Comparison of ENCODE assay signal across 10 cellular contexts in the genomic region with DNA sequence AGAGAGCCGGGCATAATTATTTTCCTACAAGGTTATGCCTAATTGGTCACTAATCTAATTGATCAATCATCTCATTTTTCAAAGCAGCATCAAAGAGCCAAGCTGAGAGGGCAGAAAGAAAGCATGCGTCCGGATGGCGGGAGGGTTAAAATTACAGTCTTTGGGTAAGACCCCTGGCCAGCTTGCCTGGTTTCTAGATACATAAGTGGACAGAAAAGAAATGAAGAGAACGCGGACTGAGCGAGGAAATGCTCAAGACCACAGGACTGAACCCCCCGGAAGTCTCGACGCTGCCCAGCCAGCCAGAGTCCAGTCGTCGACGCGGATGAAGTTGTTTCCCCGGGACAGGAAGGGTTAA.
DNase-seq lines count a peak whose midpoint lies in the region; ATAC-seq and TF ChIP-seq lines count a peak whose summit lies in the region.
"Had no signal": no experiment of that assay in that cellular context is flagged by ENCODE, and none has a peak within 500 bp of the region (broad histone marks: within the 10 kb centered on the region; RNA-seq: fewer than 3 reads in every experiment).

No MANE protein-coding gene starts in this region.

- H3K4me3 Mint-ChIP-seq in WTC11, result peak overlapping the region; percentile 76

- no peak overlapping the region for H3K9ac ChIP-seq in skeletal muscle tissue (ENCODE audit: low read depth in 1 of 3, low read length in 3 of 3)
- H3K9ac ChIP-seq: KMS-11 had no signal

- H3K4me3 ChIP-seq in iPS-18c (ENCODE audit: insufficient read depth, low read depth, low read length) (peak overlapping the region; percentile 79), skeletal muscle tissue (ENCODE audit: low read length in 3 of 3) (peak overlapping the region in 2 of 3 donors; percentile 36 to 43)

- TF ChIP-seq CTCF in WTC11 (IDR thresholded peaks at IDR 0.05), result no peak
- no peak for TF ChIP-seq CTCF in omental fat pad (IDR thresholded peaks at IDR 0.05)

- ATAC-seq in WTC11 (no peak), omental fat pad (ENCODE audit: low FRiP score) (no peak)

- H3K9me3 ChIP-seq in iPS-18c (ENCODE audit: control insufficient read depth, insufficient read depth, low read length) (no peaks in the 10 kb centered on the region), skeletal muscle tissue (ENCODE audit: control insufficient read depth in 3 of 3, low read length in 3 of 3) (no peaks in the 10 kb centered on the region)
- H3K9me3 ChIP-seq: colonic mucosa had no signal

- no peaks in the 10 kb centered on the region for H3K36me3 Mint-ChIP-seq in WTC11

- H3K27ac ChIP-seq in skeletal muscle tissue (ENCODE audit: low read depth, low read length), result no peak overlapping the region
- H3K27ac ChIP-seq: colonic mucosa, KMS-11 had no signal

- peaks cover 31 to 42% (median 41%) of the 10 kb centered on the region in 3 donors for H3K27me3 ChIP-seq in skeletal muscle tissue (ENCODE audit: control insufficient read depth in 3 of 3, insufficient read depth in 3 of 3, low read length in 3 of 3)

- H3K4me1 Mint-ChIP-seq in WTC11, result peaks cover 33% of the 10 kb centered on the region

- POLR2A ChIA-PET in WTC11 (lab: Charles Lee), result no interaction called here

- CTCF ChIA-PET in WTC11 (lab: Charles Lee), result interaction anchor here (1.0 kb wide), 1 partner anchor 297 kb away, joined by 3 read pairs; a partner anchor contains a TSS

- H3K9me3 Mint-ChIP-seq in WTC11, result no peaks in the 10 kb centered on the region

- no peaks in the 10 kb centered on the region for H3K36me3 ChIP-seq in skeletal muscle tissue (ENCODE audit: control insufficient read depth in 3 of 3, insufficient read depth in 3 of 3, low read length in 3 of 3)
- H3K36me3 ChIP-seq: colonic mucosa had no signal

- H3K4me1 ChIP-seq in skeletal muscle tissue (ENCODE audit: control insufficient read depth in 3 of 3, insufficient read depth in 3 of 3, low read length in 3 of 3), result peaks cover 7 to 24% (median 13%) of the 10 kb centered on the region in 3 donors
- H3K4me1 ChIP-seq: colonic mucosa had no signal

- H3K27ac Mint-ChIP-seq in WTC11, result no peak overlapping the region

- peak; percentile 53 for DNase-seq in NCI-H748 (lab: John Stamatoyannopoulos, UW; ENCODE audit: unreplicated experiment)
- DNase-seq in NCI-H748 treated with DMSO at 0.1 percent for 48 hours (lab: John Stamatoyannopoulos, UW), result no peak
- DNase-seq in WTC11 (ENCODE audit: low spot score), result no peak
- no peak for DNase-seq in MV-4-11 (lab: John Stamatoyannopoulos, UW)
- no peak for DNase-seq in activated CD4-positive, alpha-beta T cell treated with anti-CD3 and anti-CD28 coated beads for 4 hours
- no peak for DNase-seq in omental fat pad (ENCODE audit: low spot score)
- DNase-seq: colonic mucosa had no signal

- peaks cover 37% of the 10 kb centered on the region for H3K27me3 Mint-ChIP-seq in WTC11 (ENCODE audit: low read depth)

TF ChIP-seq in WTC11, 78 proteins besides CTCF, POLR2A, EP300 and RAD21:
- TF ChIP-seq SOX15 (CRISPR knock-in tag; IDR thresholded peaks at IDR 0.05) (no peak), TEAD4 (CRISPR knock-in tag; IDR thresholded peaks at IDR 0.05) (no peak)
